ENCODE assay signal across 11 cellular contexts in genomic region chr18:72543362-72544055, GRCh38. TPM values are rescaled to one million over a fixed set of nuclear protein-coding genes. Genes with fewer than 3 reads are reported as not detected.
DNase-seq lines count a peak whose midpoint lies in the region; ATAC-seq and TF ChIP-seq lines count a peak whose summit lies in the region.
"Had no signal": no experiment of that assay in that cellular context is flagged by ENCODE, and none has a peak within 500 bp of the region (broad histone marks: within the 10 kb centered on the region; RNA-seq: fewer than 3 reads in every experiment).

No MANE protein-coding gene starts in this region.

- peak; percentile 8 for DNase-seq in AG08396 (ENCODE audit: low spot score)
- DNase-seq in mucosa of descending colon = no peak
- DNase-seq in effector memory CD8-positive, alpha-beta T cell = no peak
- DNase-seq in activated CD8-positive, alpha-beta T cell treated with anti-CD3 and anti-CD28 coated beads for 36 hours = no peak
- no peak for DNase-seq in amniotic stem cell (lab: John Stamatoyannopoulos, UW)
- DNase-seq: T-helper 17 cell had no signal

- H3K4me3 Mint-ChIP-seq in IgD-negative memory B cell (peak overlapping the region; percentile 68 to 88 (median 70)), brain (peak overlapping the region in 3 of 5 experiments; percentile 92 to 98 (median 93))
- H3K4me3 Mint-ChIP-seq in effector memory CD8-positive, alpha-beta T cell = no peak overlapping the region
- H3K4me3 Mint-ChIP-seq in activated CD8-positive, alpha-beta T cell treated with anti-CD3 and anti-CD28 coated beads for 36 hours = no peak overlapping the region
- H3K4me3 Mint-ChIP-seq: activated naive CD4-positive, alpha-beta T cell treated with anti-CD3 and anti-CD28 coated beads, Interleukin-2, amount 50 U/mL, for 24 hours had no signal

- no peaks in the 10 kb centered on the region for H3K36me3 ChIP-seq in mucosa of descending colon (ENCODE audit: low read depth)

- CTCF ChIA-PET in activated CD8-positive, alpha-beta T cell treated with anti-CD3 and anti-CD28 coated beads for 36 hours (lab: Charles Lee) = interaction anchor here (0.6 to 1.3 kb wide), 5 partner anchors 17 to 1870 kb away, joined by 3 to 5 read pairs (median 3); no protein-coding TSS in a partner anchor

- ATAC-seq in mucosa of descending colon (peak; percentile 14), HG02870 (IDR thresholded peaks at IDR 0.05; ENCODE audit: unreplicated experiment) (no peak)
- ATAC-seq in effector memory CD8-positive, alpha-beta T cell (replicated peaks) = no peak
- ATAC-seq in activated CD8-positive, alpha-beta T cell treated with anti-CD3 and anti-CD28 coated beads for 36 hours = no peak
- ATAC-seq: T-helper 17 cell had no signal

- POLR2A ChIA-PET in activated CD8-positive, alpha-beta T cell treated with anti-CD3 and anti-CD28 coated beads for 36 hours (lab: Charles Lee) = no interaction called here

- H3K27ac Mint-ChIP-seq in IgD-negative memory B cell (peak overlapping the region in 1 of 3 donors; percentile 50), brain (peak overlapping the region in 2 of 5 experiments; percentile 73 to 82)
- H3K27ac Mint-ChIP-seq in effector memory CD8-positive, alpha-beta T cell = no peak overlapping the region
- H3K27ac Mint-ChIP-seq in activated CD8-positive, alpha-beta T cell treated with anti-CD3 and anti-CD28 coated beads for 36 hours = no peak overlapping the region
- H3K27ac Mint-ChIP-seq: T-helper 17 cell had no signal

- intact Hi-C loops in mucosa of descending colon (cut with DNase I, micrococcal nuclease) = no loop called here
- intact Hi-C loops in activated CD8-positive, alpha-beta T cell treated with anti-CD3 and anti-CD28 coated beads for 36 hours (cut with micrococcal nuclease) = no loop called here

- H3K36me3 Mint-ChIP-seq in IgD-negative memory B cell = peaks cover 1% of the 10 kb centered on the region
- no peaks in the 10 kb centered on the region for H3K36me3 Mint-ChIP-seq in brain
- H3K36me3 Mint-ChIP-seq in effector memory CD8-positive, alpha-beta T cell (ENCODE audit: insufficient read depth) = no peaks in the 10 kb centered on the region
- no peaks in the 10 kb centered on the region for H3K36me3 Mint-ChIP-seq in activated CD8-positive, alpha-beta T cell treated with anti-CD3 and anti-CD28 coated beads for 36 hours (ENCODE audit: low read depth)

- peaks cover 24% of the 10 kb centered on the region for H3K27me3 Mint-ChIP-seq in IgD-negative memory B cell
- peaks cover 86% of the 10 kb centered on the region for H3K27me3 Mint-ChIP-seq in brain
- H3K27me3 Mint-ChIP-seq in effector memory CD8-positive, alpha-beta T cell = peaks cover 16 to 28% of the 10 kb centered on the region in 2 donors
- H3K27me3 Mint-ChIP-seq in activated CD8-positive, alpha-beta T cell treated with anti-CD3 and anti-CD28 coated beads for 36 hours = peaks cover 34% of the 10 kb centered on the region

- no peaks in the 10 kb centered on the region for H3K4me1 ChIP-seq in mucosa of descending colon (ENCODE audit: low read depth)

- H3K4me1 Mint-ChIP-seq in IgD-negative memory B cell (peaks cover 5 to 13% (median 9%) of the 10 kb centered on the region in 3 donors), brain (peaks cover 19% of the 10 kb centered on the region)
- H3K4me1 Mint-ChIP-seq in effector memory CD8-positive, alpha-beta T cell (ENCODE audit: low read depth in 2 of 2) = no peaks in the 10 kb centered on the region
- H3K4me1 Mint-ChIP-seq in activated CD8-positive, alpha-beta T cell treated with anti-CD3 and anti-CD28 coated beads for 36 hours (ENCODE audit: low read depth) = peaks cover 6% of the 10 kb centered on the region

- no peak for TF ChIP-seq CTCF in brain (conservative IDR thresholded peaks at IDR 0.05)
- TF ChIP-seq CTCF in mucosa of descending colon (IDR thresholded peaks at IDR 0.05) = no peak
- no peak for TF ChIP-seq CTCF in activated CD8-positive, alpha-beta T cell treated with anti-CD3 and anti-CD28 coated beads for 36 hours (IDR thresholded peaks at IDR 0.05)

- no peaks in the 10 kb centered on the region for H3K9me3 Mint-ChIP-seq in IgD-negative memory B cell
- H3K9me3 Mint-ChIP-seq in brain = peaks cover 0 to 32% (median 0%) of the 10 kb centered on the region in 5 experiments
- H3K9me3 Mint-ChIP-seq in effector memory CD8-positive, alpha-beta T cell = peaks cover 7% of the 10 kb centered on the region in 2 donors
- no peaks in the 10 kb centered on the region for H3K9me3 Mint-ChIP-seq in activated CD8-positive, alpha-beta T cell treated with anti-CD3 and anti-CD28 coated beads for 36 hours
- H3K9me3 Mint-ChIP-seq: activated naive CD4-positive, alpha-beta T cell treated with anti-CD3 and anti-CD28 coated beads, Interleukin-2, amount 50 U/mL, for 24 hours had no signal

- no peaks in the 10 kb centered on the region for H3K9me3 ChIP-seq in mucosa of descending colon

- no peak overlapping the region for H3K4me3 ChIP-seq in mucosa of descending colon
- H3K4me3 ChIP-seq: K562 had no signal

RNA-seq across cellular contexts. Expression of gene CBLN2, which starts 0.6 kb away (rescaled TPM):
- polyA plus RNA-seq in IgD-negative memory B cell (not detected), brain (ENCODE audit: insufficient read depth, low read depth, low replicate concordance) (12.4 TPM)
- 1 to 10 TPM; 1.1 to 3.2 (median 1.3) TPM for total RNA-seq in mucosa of descending colon
- not detected for total RNA-seq in activated CD8-positive, alpha-beta T cell treated with anti-CD3 and anti-CD28 coated beads for 36 hours
- total RNA-seq: K562, T-helper 17 cell had no signal
- polyA plus RNA-seq: K562 had no signal

Comparison
In these comparisons a context has a peak if more than half of its experiments do, and no peak if none do; other contexts are left out.
1. H3K4me3 Mint-ChIP-seq: peak in IgD-negative memory B cell (4 of 4) and brain (3 of 5); none in effector memory CD8-positive, alpha-beta T cell (0 of 2) and activated CD8-positive, alpha-beta T cell treated with anti-CD3 and anti-CD28 coated beads for 36 hours (single experiment).